In the genomic region with DNA sequence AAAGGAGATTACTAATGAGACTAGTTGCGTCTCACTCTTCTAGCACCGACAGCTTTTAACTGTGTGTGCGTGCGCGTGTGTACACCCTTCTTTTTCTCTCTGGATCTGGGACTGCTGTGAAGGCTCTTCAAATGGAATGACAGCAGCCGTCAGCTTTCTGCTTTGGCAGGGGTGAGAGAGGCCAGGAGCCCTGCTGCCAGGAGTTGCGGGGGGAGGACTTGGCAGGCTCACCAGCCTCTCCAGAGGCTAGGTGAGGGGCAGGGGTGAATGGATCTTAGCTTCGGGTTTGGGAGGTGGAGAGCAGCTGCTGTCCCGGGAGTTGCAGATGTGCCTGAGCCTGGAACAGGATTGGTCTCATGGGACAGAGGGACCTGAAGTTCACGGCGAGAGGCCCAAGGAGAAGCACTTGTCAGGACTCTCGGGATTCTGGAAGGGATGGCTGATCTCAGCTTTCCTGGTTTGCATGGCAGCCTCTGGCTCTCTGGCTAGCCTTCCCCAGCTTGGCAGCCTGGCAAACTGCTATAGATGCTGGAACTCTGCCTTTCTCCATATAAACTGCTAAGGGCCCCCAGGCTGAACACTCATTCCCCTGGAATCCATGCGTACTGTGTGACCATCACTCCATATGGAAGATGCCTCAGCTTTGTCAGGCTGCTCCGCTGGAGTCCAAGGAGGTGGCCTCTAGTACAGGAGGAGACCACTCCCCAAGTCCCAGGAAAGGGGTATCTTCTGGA, we compare ENCODE assay signal across 12 cellular contexts. TPM values are rescaled to one million over a fixed set of nuclear protein-coding genes. Genes with fewer than 3 reads are reported as not detected.
DNase-seq lines count a peak whose midpoint lies in the region; ATAC-seq and TF ChIP-seq lines count a peak whose summit lies in the region.
"Had no signal": no experiment of that assay in that cellular context is flagged by ENCODE, and none has a peak within 500 bp of the region (broad histone marks: within the 10 kb centered on the region; RNA-seq: fewer than 3 reads in every experiment).

No MANE protein-coding gene starts in this region.

- DNase-seq in activated T-helper 1 cell treated with anti-CD3 and anti-CD28 coated beads, Interleukin-12 subunit alpha, Interleukin-12 subunit beta, Interleukin-2, Interleukin-4 antibody, amounts not matched to agents 30 ng/mL and 10 ng/mL and 1 ng/mL, durations not matched to agents 14 hours and 24 hours and 36 hours (ENCODE audit: low spot score) = no peak
- DNase-seq in heart right ventricle (peak; percentile 62), epidermal melanocyte (ENCODE audit: insufficient read length, low spot score) (no peak), SHP77 treated with DMSO at 0.1 percent for 48 hours (lab: John Stamatoyannopoulos, UW) (no peak)
- DNase-seq in stimulated activated CD4-positive, alpha-beta T cell treated with anti-CD3 and anti-CD28 coated beads, Interleukin-1b, Interleukin-23, amount 100 ng/mL, for 48 hours = no peak
- DNase-seq: effector memory CD4-positive, alpha-beta T cell; NCI-H1436; stimulated activated naive CD4-positive, alpha-beta T cell treated with Interleukin-2 at 50 U/mL for 16 hours had no signal

- no peaks in the 10 kb centered on the region for H3K27me3 Mint-ChIP-seq in IgD-negative memory B cell
- no peaks in the 10 kb centered on the region for H3K27me3 Mint-ChIP-seq in activated T-helper 1 cell treated with anti-CD3 and anti-CD28 coated beads, Interleukin-12 subunit alpha, Interleukin-12 subunit beta, Interleukin-2, Interleukin-4 antibody, amounts not matched to agents 30 ng/mL and 10 ng/mL and 1 ng/mL, durations not matched to agents 14 hours and 24 hours and 36 hours (ENCODE audit: insufficient read depth)

- H3K4me1 ChIP-seq in heart right ventricle (peaks cover 39 to 94% (median 87%) of the 10 kb centered on the region in 9 donors), skeletal muscle tissue (ENCODE audit: control insufficient read depth in 3 of 3, insufficient read depth in 3 of 3, low read length in 3 of 3) (peaks cover 44 to 59% (median 59%) of the 10 kb centered on the region in 3 donors)
- H3K4me1 ChIP-seq: SJSA1 had no signal

- intact Hi-C loops in activated T-helper 1 cell treated with anti-CD3 and anti-CD28 coated beads, Interleukin-12 subunit alpha, Interleukin-12 subunit beta, Interleukin-2, Interleukin-4 antibody, amounts not matched to agents 30 ng/mL and 10 ng/mL and 1 ng/mL, durations not matched to agents 14 hours and 24 hours and 36 hours (cut with micrococcal nuclease) = loop anchor here (5.0 to 10.0 kb wide), 2 partner anchors 45 to 1333 kb away; partner anchors contain the start of genes CYB561D2, NPRL2 and TMEM115
- intact Hi-C loops in heart right ventricle (cut with DNase I) = loop anchor here in 5 of 10 donors (10.0 kb wide), 2 partner anchors 293 to 303 kb away; partner anchors contain the start of genes RBM15B (in 3 of the 5) and MANF (in 2 of the 5)

- H3K4me3 Mint-ChIP-seq in IgD-negative memory B cell = peak overlapping the region in 2 of 4 donors; percentile 52 to 83
- H3K4me3 Mint-ChIP-seq in activated T-helper 1 cell treated with anti-CD3 and anti-CD28 coated beads, Interleukin-12 subunit alpha, Interleukin-12 subunit beta, Interleukin-2, Interleukin-4 antibody, amounts not matched to agents 30 ng/mL and 10 ng/mL and 1 ng/mL, durations not matched to agents 14 hours and 24 hours and 36 hours = peak overlapping the region; percentile 28

- H3K4me1 Mint-ChIP-seq in IgD-negative memory B cell = peaks cover 19 to 39% (median 36%) of the 10 kb centered on the region in 3 donors
- H3K4me1 Mint-ChIP-seq in activated T-helper 1 cell treated with anti-CD3 and anti-CD28 coated beads, Interleukin-12 subunit alpha, Interleukin-12 subunit beta, Interleukin-2, Interleukin-4 antibody, amounts not matched to agents 30 ng/mL and 10 ng/mL and 1 ng/mL, durations not matched to agents 14 hours and 24 hours and 36 hours (ENCODE audit: low read depth) = peaks cover 67% of the 10 kb centered on the region

- H3K36me3 Mint-ChIP-seq in IgD-negative memory B cell = peaks cover 4% of the 10 kb centered on the region
- H3K36me3 Mint-ChIP-seq in activated T-helper 1 cell treated with anti-CD3 and anti-CD28 coated beads, Interleukin-12 subunit alpha, Interleukin-12 subunit beta, Interleukin-2, Interleukin-4 antibody, amounts not matched to agents 30 ng/mL and 10 ng/mL and 1 ng/mL, durations not matched to agents 14 hours and 24 hours and 36 hours (ENCODE audit: low read depth) = peaks cover 43% of the 10 kb centered on the region

- H3K27ac ChIP-seq in heart right ventricle = peak overlapping the region; percentile 87 to 96 (median 94)
- peak overlapping the region; percentile 87 for H3K27ac ChIP-seq in skeletal muscle tissue (ENCODE audit: low read depth, low read length)
- H3K27ac ChIP-seq: SJSA1 had no signal

- H3K9me3 ChIP-seq in heart right ventricle (no peaks in the 10 kb centered on the region), skeletal muscle tissue (ENCODE audit: control insufficient read depth in 3 of 3, low read length in 3 of 3) (no peaks in the 10 kb centered on the region)
- H3K9me3 ChIP-seq: SJSA1 had no signal

- no peak for TF ChIP-seq CTCF in heart right ventricle (IDR thresholded peaks at IDR 0.05)

- H3K9ac ChIP-seq in skeletal muscle tissue (ENCODE audit: low read depth in 1 of 3, low read length in 3 of 3) = peak overlapping the region; percentile 32 to 72 (median 40)

- peak overlapping the region; percentile 27 to 81 (median 43) for H3K27ac Mint-ChIP-seq in IgD-negative memory B cell
- H3K27ac Mint-ChIP-seq in activated T-helper 1 cell treated with anti-CD3 and anti-CD28 coated beads, Interleukin-12 subunit alpha, Interleukin-12 subunit beta, Interleukin-2, Interleukin-4 antibody, amounts not matched to agents 30 ng/mL and 10 ng/mL and 1 ng/mL, durations not matched to agents 14 hours and 24 hours and 36 hours = peak overlapping the region; percentile 87

- H3K36me3 ChIP-seq in heart right ventricle (peaks cover 0 to 76% (median 13%) of the 10 kb centered on the region in 9 donors), skeletal muscle tissue (ENCODE audit: control insufficient read depth in 3 of 3, insufficient read depth in 3 of 3, low read length in 3 of 3) (peaks cover 42 to 44% (median 43%) of the 10 kb centered on the region in 3 donors)

- no peaks in the 10 kb centered on the region for H3K9me3 Mint-ChIP-seq in IgD-negative memory B cell
- H3K9me3 Mint-ChIP-seq in activated T-helper 1 cell treated with anti-CD3 and anti-CD28 coated beads, Interleukin-12 subunit alpha, Interleukin-12 subunit beta, Interleukin-2, Interleukin-4 antibody, amounts not matched to agents 30 ng/mL and 10 ng/mL and 1 ng/mL, durations not matched to agents 14 hours and 24 hours and 36 hours = no peaks in the 10 kb centered on the region

- H3K4me3 ChIP-seq in heart right ventricle (peak overlapping the region in 2 of 10 donors; percentile 6 to 9), skeletal muscle tissue (ENCODE audit: low read length in 3 of 3) (no peak overlapping the region)
- H3K4me3 ChIP-seq: SJSA1 had no signal

- H3K27me3 ChIP-seq in heart right ventricle (no peaks in the 10 kb centered on the region), skeletal muscle tissue (ENCODE audit: control insufficient read depth in 3 of 3, insufficient read depth in 3 of 3, low read length in 3 of 3) (no peaks in the 10 kb centered on the region)
- H3K27me3 ChIP-seq: SJSA1 had no signal

- peak; percentile 19 to 68 (median 58) for ATAC-seq in heart right ventricle
- ATAC-seq in HG03432 (IDR thresholded peaks at IDR 0.05; ENCODE audit: unreplicated experiment) = no peak

- 22 to 36% methylated on average over 14 of the region's 14 CpGs for WGBS in heart right ventricle, 2 donors

RNA-seq across cellular contexts. Expression of gene TEX264, which starts 16.6 kb away (rescaled TPM):
- polyA plus RNA-seq in IgD-negative memory B cell (100 TPM), heart right ventricle (10 to 100 TPM; 66.7 to 87.0 TPM)
- 50.3 and 52.0 TPM in 2 replicates for total RNA-seq in activated T-helper 1 cell treated with anti-CD3 and anti-CD28 coated beads, Interleukin-12 subunit alpha, Interleukin-12 subunit beta, Interleukin-2, Interleukin-4 antibody, amounts not matched to agents 30 ng/mL and 10 ng/mL and 1 ng/mL, durations not matched to agents 14 hours and 24 hours and 36 hours
- total RNA-seq in heart right ventricle (10 to 100 TPM; 28.4 to 50.1 (median 33.4) TPM), skeletal muscle tissue (22.4 TPM)

RNA-seq across cellular contexts. Expression of gene GRM2, which starts 19.2 kb away (rescaled TPM):
- polyA plus RNA-seq in IgD-negative memory B cell (not detected), heart right ventricle (under 1 TPM; 0.04 to 0.37 TPM)
- 0.96 and 1.0 TPM in 2 replicates for total RNA-seq in activated T-helper 1 cell treated with anti-CD3 and anti-CD28 coated beads, Interleukin-12 subunit alpha, Interleukin-12 subunit beta, Interleukin-2, Interleukin-4 antibody, amounts not matched to agents 30 ng/mL and 10 ng/mL and 1 ng/mL, durations not matched to agents 14 hours and 24 hours and 36 hours
- total RNA-seq in heart right ventricle (under 1 TPM in 9 of 10 donors, not detected in 1; 0.06 to 0.66 (median 0.39) TPM), skeletal muscle tissue (not detected)

Comparison
In these comparisons a context has a peak if more than half of its experiments do, and no peak if none do; other contexts are left out.
1. DNase-seq: peak in heart right ventricle (2 of 2); none in activated T-helper 1 cell treated with anti-CD3 and anti-CD28 coated beads, Interleukin-12 subunit alpha, Interleukin-12 subunit beta, Interleukin-2, Interleukin-4 antibody, amounts not matched to agents 30 ng/mL and 10 ng/mL and 1 ng/mL, durations not matched to agents 14 hours and 24 hours and 36 hours (single experiment), stimulated activated CD4-positive, alpha-beta T cell treated with anti-CD3 and anti-CD28 coated beads, Interleukin-1b, Interleukin-23, amount 100 ng/mL, for 48 hours (single experiment), epidermal melanocyte (single experiment) and SHP77 treated with DMSO at 0.1 percent for 48 hours (single experiment).